Comparison of ENCODE assay signal across 9 cellular contexts in the genomic region with DNA sequence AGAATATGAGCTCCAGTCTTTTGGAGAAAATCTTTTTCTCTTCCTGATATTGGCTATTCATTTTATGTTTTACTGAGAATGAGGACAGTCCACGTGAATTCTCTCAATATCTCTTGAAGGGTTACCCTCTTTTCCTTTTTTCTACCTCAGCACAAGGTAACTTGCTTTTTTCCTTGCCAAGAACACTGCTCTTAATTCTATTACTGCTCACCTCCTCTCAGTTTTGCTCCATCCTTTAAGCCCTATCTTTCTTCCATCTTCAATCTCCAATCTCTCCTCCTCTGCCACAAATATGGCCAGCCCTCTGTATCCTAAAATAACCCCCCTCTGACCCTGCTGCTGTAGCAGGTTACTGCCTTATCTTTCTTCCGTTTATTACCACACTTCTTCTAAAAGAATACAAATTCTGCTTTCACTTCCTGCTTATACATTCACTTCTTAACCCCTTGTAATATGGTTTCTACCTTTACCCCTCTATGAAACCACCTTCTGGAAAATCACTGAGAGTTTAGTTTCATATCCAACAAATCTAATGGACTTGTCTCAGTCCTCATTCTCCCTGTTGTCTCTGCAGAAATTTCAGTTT.
A peak's percentile ranks its signal among the peaks of the same experiment; 100 is the strongest.
DNase-seq lines count a peak whose midpoint lies in the region; ATAC-seq and TF ChIP-seq lines count a peak whose summit lies in the region.
"Had no signal": no experiment of that assay in that cellular context is flagged by ENCODE, and none has a peak within 500 bp of the region (broad histone marks: within the 10 kb centered on the region; RNA-seq: fewer than 3 reads in every experiment).

No MANE protein-coding gene starts in this region.

- no peaks in the 10 kb centered on the region for H3K9me3 Mint-ChIP-seq in activated naive CD8-positive, alpha-beta T cell treated with anti-CD3 and anti-CD28 coated beads, Interleukin-2, amount 10 ng/mL, durations not matched to agents 7 days and 5 days
- peaks cover 5% of the 10 kb centered on the region for H3K9me3 Mint-ChIP-seq in activated naive CD8-positive, alpha-beta T cell treated with anti-CD3 and anti-CD28 coated beads for 36 hours

- POLR2A ChIA-PET in activated naive CD8-positive, alpha-beta T cell treated with anti-CD3 and anti-CD28 coated beads, Interleukin-2, amount 10 ng/mL, durations not matched to agents 7 days and 5 days (lab: Charles Lee): interaction anchor here (1.4 to 3.3 kb wide), 2 partner anchors 89 to 111 kb away, joined by 3 to 23 read pairs; partner anchors contain the start of gene NFKBIZ
- POLR2A ChIA-PET in RWPE1 (lab: Yijun Ruan, JAX; ENCODE audit: low non-redundant PET): no interaction called here

- H3K4me1 Mint-ChIP-seq in activated naive CD8-positive, alpha-beta T cell treated with anti-CD3 and anti-CD28 coated beads, Interleukin-2, amount 10 ng/mL, durations not matched to agents 7 days and 5 days: peaks cover 32% of the 10 kb centered on the region
- peaks cover 40% of the 10 kb centered on the region for H3K4me1 Mint-ChIP-seq in activated naive CD8-positive, alpha-beta T cell treated with anti-CD3 and anti-CD28 coated beads for 36 hours

- H3K27me3 Mint-ChIP-seq in activated naive CD8-positive, alpha-beta T cell treated with anti-CD3 and anti-CD28 coated beads, Interleukin-2, amount 10 ng/mL, durations not matched to agents 7 days and 5 days: no peaks in the 10 kb centered on the region
- no peaks in the 10 kb centered on the region for H3K27me3 Mint-ChIP-seq in activated naive CD8-positive, alpha-beta T cell treated with anti-CD3 and anti-CD28 coated beads for 36 hours

- peak; percentile 55 for ATAC-seq in activated naive CD8-positive, alpha-beta T cell treated with anti-CD3 and anti-CD28 coated beads, Interleukin-2, amount 10 ng/mL, durations not matched to agents 7 days and 5 days (ENCODE audit: low read depth)
- ATAC-seq in HG03139 (IDR thresholded peaks at IDR 0.05; ENCODE audit: unreplicated experiment): peak; percentile 36
- ATAC-seq in upper lobe of right lung: peak; percentile 55

- H3K4me3 Mint-ChIP-seq in activated naive CD8-positive, alpha-beta T cell treated with anti-CD3 and anti-CD28 coated beads, Interleukin-2, amount 10 ng/mL, durations not matched to agents 7 days and 5 days: no peak overlapping the region
- no peak overlapping the region for H3K4me3 Mint-ChIP-seq in activated naive CD8-positive, alpha-beta T cell treated with anti-CD3 and anti-CD28 coated beads for 36 hours

- TF ChIP-seq CTCF in upper lobe of right lung (IDR thresholded peaks at IDR 0.05) (no peak), dorsolateral prefrontal cortex (IDR thresholded peaks at IDR 0.05 in 54 of 56, conservative IDR thresholded peaks at IDR 0.05 in 2 of 56; ENCODE audit: low read depth in 1 of 56, partially characterized antibody in 56 of 56) (no peak), RWPE1 (conservative IDR thresholded peaks at IDR 0.05; ENCODE audit: low read depth) (no peak)

- no peak overlapping the region for H3K4me3 ChIP-seq in upper lobe of right lung
- no peak overlapping the region for H3K4me3 ChIP-seq in dorsolateral prefrontal cortex

- no peaks in the 10 kb centered on the region for H3K9me3 ChIP-seq in upper lobe of right lung

- peaks cover 47% of the 10 kb centered on the region for H3K4me1 ChIP-seq in upper lobe of right lung

- no peaks in the 10 kb centered on the region for H3K36me3 ChIP-seq in upper lobe of right lung

- H3K36me3 Mint-ChIP-seq in activated naive CD8-positive, alpha-beta T cell treated with anti-CD3 and anti-CD28 coated beads, Interleukin-2, amount 10 ng/mL, durations not matched to agents 7 days and 5 days: peaks cover 6% of the 10 kb centered on the region
- H3K36me3 Mint-ChIP-seq in activated naive CD8-positive, alpha-beta T cell treated with anti-CD3 and anti-CD28 coated beads for 36 hours: peaks cover 7% of the 10 kb centered on the region

- in situ Hi-C loops in SK-MEL-5 (cut with HindIII; ENCODE audit: low pct_unique_long_range_greater_than_20kb, low sequenced_read_pairs): no loop called here

- intact Hi-C loops in upper lobe of right lung (cut with DNase I): no loop called here
- intact Hi-C loops in dorsolateral prefrontal cortex (cut with DNase I): no loop called here

- H3K27me3 ChIP-seq in upper lobe of right lung (no peaks in the 10 kb centered on the region), dorsolateral prefrontal cortex (peaks cover 0 to 4% (median 0%) of the 10 kb centered on the region in 45 donors)

- no peak overlapping the region for H3K27ac ChIP-seq in upper lobe of right lung
- peak overlapping the region in 1 of 59 donors; percentile 15 for H3K27ac ChIP-seq in dorsolateral prefrontal cortex
- no peak overlapping the region for H3K27ac ChIP-seq in RWPE1

- CTCF ChIA-PET in RWPE1 (lab: Yijun Ruan, JAX): no interaction called here

- DNase-seq in activated naive CD8-positive, alpha-beta T cell treated with anti-CD3 and anti-CD28 coated beads, Interleukin-2, amount 10 ng/mL, durations not matched to agents 7 days and 5 days: no peak
- no peak for DNase-seq in activated naive CD8-positive, alpha-beta T cell treated with anti-CD3 and anti-CD28 coated beads for 36 hours
- DNase-seq in SK-MEL-5 (ENCODE audit: low read depth, low spot score) (peak; percentile 24), upper lobe of right lung (no peak), dorsolateral prefrontal cortex (no peak), RWPE1 (ENCODE audit: low spot score) (no peak)
- no peak for DNase-seq in activated T-cell treated with anti-CD3 and anti-CD28 coated beads, Interleukin-2, amount 50 U/mL, for 1 hour
- DNase-seq: activated CD4-positive, alpha-beta T cell treated with anti-CD3 and anti-CD28 coated beads, Interleukin-2, amount 50 U/mL, for 4 hours had no signal

- no peak overlapping the region for H3K27ac Mint-ChIP-seq in activated naive CD8-positive, alpha-beta T cell treated with anti-CD3 and anti-CD28 coated beads, Interleukin-2, amount 10 ng/mL, durations not matched to agents 7 days and 5 days
- H3K27ac Mint-ChIP-seq in activated naive CD8-positive, alpha-beta T cell treated with anti-CD3 and anti-CD28 coated beads for 36 hours: no peak overlapping the region
